In genomic region chr6:104123227-104123626, GRCh38 we compare ENCODE assay signal across 1 cellular context.
TF ChIP-seq lines count a peak whose summit lies in the region.

No MANE protein-coding gene starts in this region.

TF ChIP-seq in WTC11, 78 proteins besides CTCF, POLR2A, EP300 and RAD21 (continued from another document):
- TF ChIP-seq ZNF281 (CRISPR knock-in tag; IDR thresholded peaks at IDR 0.05): no peak
- TF ChIP-seq USF2 (CRISPR knock-in tag; IDR thresholded peaks at IDR 0.05): no peak
- TF ChIP-seq ATF3 (CRISPR knock-in tag; conservative IDR thresholded peaks at IDR 0.05): no peak
